ENCODE assay signal across 8 cellular contexts in the genomic region with DNA sequence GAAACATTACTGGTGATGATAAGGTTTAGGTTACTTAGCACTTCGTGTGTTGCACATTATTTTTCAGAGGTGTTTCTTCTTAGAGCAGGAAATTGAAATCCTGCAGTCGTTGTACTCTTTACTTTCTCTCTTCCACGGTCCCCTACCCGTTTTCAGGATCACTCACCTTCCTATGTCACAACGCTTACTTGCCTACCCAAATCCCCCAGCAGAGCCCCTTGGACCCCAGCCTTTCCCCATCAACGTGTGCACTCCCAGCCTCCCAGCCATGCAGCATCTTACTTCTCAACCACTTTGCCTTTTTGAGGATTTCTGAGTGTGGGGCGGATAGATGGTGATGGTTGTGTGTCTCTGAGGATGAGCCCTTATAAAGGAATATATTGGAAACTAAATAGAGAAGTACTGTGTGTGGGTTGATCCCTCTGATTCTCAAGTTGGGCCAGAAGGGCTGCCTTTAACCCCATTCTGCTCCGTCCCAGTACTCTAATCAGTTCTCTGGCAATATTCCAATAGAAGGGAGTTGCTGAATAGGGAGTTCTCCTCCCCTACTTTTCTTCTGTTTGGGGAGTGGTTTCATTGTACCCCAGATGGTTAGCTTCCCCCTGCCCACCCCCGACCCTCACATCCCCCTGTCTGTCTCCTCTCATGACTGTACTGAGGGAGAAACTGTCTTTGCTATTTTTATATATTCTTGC. TPM values are rescaled to one million over a fixed set of nuclear protein-coding genes. Genes with fewer than 3 reads are reported as not detected.
A peak's percentile ranks its signal among the peaks of the same experiment; 100 is the strongest.
DNase-seq lines count a peak whose midpoint lies in the region; ATAC-seq, FAIRE-seq and TF ChIP-seq lines count a peak whose summit lies in the region.

No MANE protein-coding gene starts in this region.

- H3K4me3 Mint-ChIP-seq in activated CD8-positive, alpha-beta T cell treated with anti-CD3 and anti-CD28 coated beads, Interleukin-2, amount 10 ng/mL, durations not matched to agents 7 days and 5 days: peak overlapping the region; percentile 61
- peak overlapping the region; percentile 86 for H3K4me3 Mint-ChIP-seq in glutamatergic neuron (ENCODE audit: unreplicated experiment)

- POLR2A ChIA-PET in activated CD8-positive, alpha-beta T cell treated with anti-CD3 and anti-CD28 coated beads, Interleukin-2, amount 10 ng/mL, durations not matched to agents 7 days and 5 days (lab: Charles Lee): no interaction called here

- peak overlapping the region; percentile 64 for H3K27ac Mint-ChIP-seq in activated CD8-positive, alpha-beta T cell treated with anti-CD3 and anti-CD28 coated beads, Interleukin-2, amount 10 ng/mL, durations not matched to agents 7 days and 5 days
- H3K27ac Mint-ChIP-seq in glutamatergic neuron (ENCODE audit: unreplicated experiment): peak overlapping the region; percentile 66

- peaks cover 17% of the 10 kb centered on the region for H3K27me3 Mint-ChIP-seq in activated CD8-positive, alpha-beta T cell treated with anti-CD3 and anti-CD28 coated beads, Interleukin-2, amount 10 ng/mL, durations not matched to agents 7 days and 5 days (ENCODE audit: low read depth)
- H3K27me3 Mint-ChIP-seq in glutamatergic neuron (ENCODE audit: unreplicated experiment): peaks cover 2% of the 10 kb centered on the region

- FAIRE-seq in H54 (lab: Jason Lieb, UNC): peak; percentile 20

- H3K4me3 ChIP-seq in skeletal muscle cell (ENCODE audit: low read depth, low read length): peak overlapping the region; percentile 50

- TF ChIP-seq CTCF in glutamatergic neuron (IDR thresholded peaks at IDR 0.05; ENCODE audit: partially characterized antibody, unreplicated experiment): no peak

- no peak for ATAC-seq in activated CD8-positive, alpha-beta T cell treated with anti-CD3 and anti-CD28 coated beads, Interleukin-2, amount 10 ng/mL, durations not matched to agents 7 days and 5 days
- no peak for ATAC-seq in GM21515 (IDR thresholded peaks at IDR 0.05; ENCODE audit: unreplicated experiment)

- H3K36me3 Mint-ChIP-seq in activated CD8-positive, alpha-beta T cell treated with anti-CD3 and anti-CD28 coated beads, Interleukin-2, amount 10 ng/mL, durations not matched to agents 7 days and 5 days (ENCODE audit: low read depth): no peaks in the 10 kb centered on the region
- no peaks in the 10 kb centered on the region for H3K36me3 Mint-ChIP-seq in glutamatergic neuron (ENCODE audit: unreplicated experiment)

- H3K4me1 Mint-ChIP-seq in activated CD8-positive, alpha-beta T cell treated with anti-CD3 and anti-CD28 coated beads, Interleukin-2, amount 10 ng/mL, durations not matched to agents 7 days and 5 days (ENCODE audit: low read depth): peaks cover 9% of the 10 kb centered on the region
- H3K4me1 Mint-ChIP-seq in glutamatergic neuron (ENCODE audit: low read depth, unreplicated experiment): peaks cover 6% of the 10 kb centered on the region

- no peaks in the 10 kb centered on the region for H3K9me3 Mint-ChIP-seq in activated CD8-positive, alpha-beta T cell treated with anti-CD3 and anti-CD28 coated beads, Interleukin-2, amount 10 ng/mL, durations not matched to agents 7 days and 5 days (ENCODE audit: insufficient read depth)
- H3K9me3 Mint-ChIP-seq in glutamatergic neuron (ENCODE audit: unreplicated experiment): peaks cover 2% of the 10 kb centered on the region

- CTCF ChIA-PET in activated CD8-positive, alpha-beta T cell treated with anti-CD3 and anti-CD28 coated beads, Interleukin-2, amount 10 ng/mL, durations not matched to agents 7 days and 5 days (lab: Charles Lee): no interaction called here

- no peak for DNase-seq in H54 (ENCODE audit: insufficient read length, low spot score)
- DNase-seq in activated CD8-positive, alpha-beta T cell treated with anti-CD3 and anti-CD28 coated beads, Interleukin-2, amount 10 ng/mL, durations not matched to agents 7 days and 5 days: no peak
- no peak for DNase-seq in glutamatergic neuron
- no peak for DNase-seq in skeletal muscle cell (ENCODE audit: low read depth)
- DNase-seq in NCI-H226: no peak
- DNase-seq in NCI-H2081 (lab: John Stamatoyannopoulos, UW): no peak
- no peak for DNase-seq in SIG-M5 (lab: John Stamatoyannopoulos, UW)

- no peak for TF ChIP-seq POLR2A in H54 (IDR thresholded peaks at IDR 0.05; ENCODE audit: low read depth, low read length)

RNA-seq across cellular contexts. Expression of a gene that starts 1.6 kb away (rescaled TPM):
- 1 to 10 TPM; 1.7 to 1.8 TPM for total RNA-seq in activated CD8-positive, alpha-beta T cell treated with anti-CD3 and anti-CD28 coated beads, Interleukin-2, amount 10 ng/mL, durations not matched to agents 7 days and 5 days
- total RNA-seq in glutamatergic neuron (ENCODE audit: unreplicated experiment): 5.5 TPM

RNA-seq across cellular contexts. Expression of a gene that starts 49.8 kb away (rescaled TPM):
- not detected for total RNA-seq in activated CD8-positive, alpha-beta T cell treated with anti-CD3 and anti-CD28 coated beads, Interleukin-2, amount 10 ng/mL, durations not matched to agents 7 days and 5 days
- total RNA-seq in glutamatergic neuron (ENCODE audit: unreplicated experiment): not detected

RNA-seq across cellular contexts. Expression of a gene that starts 51.7 kb away (rescaled TPM):
- 10 to 100 TPM; 54.8 TPM for total RNA-seq in activated CD8-positive, alpha-beta T cell treated with anti-CD3 and anti-CD28 coated beads, Interleukin-2, amount 10 ng/mL, durations not matched to agents 7 days and 5 days
- 107 TPM for total RNA-seq in glutamatergic neuron (ENCODE audit: unreplicated experiment)
